Comparison of ENCODE assay signal across 33 cellular contexts in genomic region chr21:22314963-22315362, GRCh38.
"Had no signal": no experiment of that assay in that cellular context is flagged by ENCODE, and none has a peak within 500 bp of the region (broad histone marks: within the 10 kb centered on the region; RNA-seq: fewer than 3 reads in every experiment).

No MANE protein-coding gene starts in this region.

- DNase-seq: activated effector memory CD4-positive, alpha-beta T cell treated with anti-CD3 and anti-CD28 coated beads, Interleukin-2, amount 50 U/mL, for 16 hours; activated effector memory CD4-positive, alpha-beta T cell treated with Interleukin-2 at 50 U/mL for 16 hours; activated gamma-delta T cell; activated gamma-delta T cell treated with Interleukin-2 at 50 U/mL for 16 hours; activated naive CD4-positive, alpha-beta T cell; activated naive CD4-positive, alpha-beta T cell treated with anti-CD3 and anti-CD28 coated beads for 36 hours; activated naive CD4-positive, alpha-beta T cell treated with anti-CD3 and anti-CD28 coated beads, Interleukin-2, amount 10 ng/mL, durations not matched to agents 7 days and 5 days; activated naive CD4-positive, alpha-beta T cell treated with anti-CD3 and anti-CD28 coated beads, Interleukin-2, amount 50 U/mL, for 16 hours; activated naive CD4-positive, alpha-beta T cell treated with Interleukin-2 at 50 U/mL for 16 hours; activated naive CD8-positive, alpha-beta T cell treated with anti-CD3 and anti-CD28 coated beads for 36 hours; activated naive CD8-positive, alpha-beta T cell treated with anti-CD3 and anti-CD28 coated beads, Interleukin-2, amount 10 ng/mL, durations not matched to agents 7 days and 5 days; activated naive CD8-positive, alpha-beta T cell treated with anti-CD3 and anti-CD28 coated beads, Interleukin-2, amount 50 U/mL, for 24 hours; activated T-cell treated with anti-CD3 and anti-CD28 coated beads, Interleukin-2, amount 50 U/mL, for 24 hours; activated T-cell treated with anti-CD3 and anti-CD28 coated beads, Interleukin-2, amount 50 U/mL, for 4 hours; activated T-cell treated with anti-CD3 and anti-CD28 coated beads, Interleukin-2, amount 50 U/mL, for 48 hours; activated T-cell treated with anti-CD3 and anti-CD28 coated beads, Interleukin-2, amount 50 U/mL, for 72 hours; adrenal gland; amniotic stem cell; amygdala; anterior cingulate cortex; aorta; body of pancreas; brain microvascular endothelial cell; caudate nucleus; central memory CD4-positive, alpha-beta T cell; cerebellar nuclear complex had no signal

- H3K27me3 ChIP-seq: adrenal gland, ascending aorta, body of pancreas, brain microvascular endothelial cell, breast epithelium, cardiac muscle cell had no signal

- H3K4me1 ChIP-seq: adrenal gland, ascending aorta, body of pancreas, breast epithelium had no signal

- H3K27ac ChIP-seq: adrenal gland, ascending aorta, body of pancreas, brain microvascular endothelial cell, breast epithelium, cardiac muscle cell had no signal

- FAIRE-seq: astrocyte, bronchial epithelial cell had no signal

- H3K9me3 ChIP-seq: adrenal gland, ascending aorta, body of pancreas had no signal

- H3K36me3 ChIP-seq: adrenal gland, ascending aorta, brain microvascular endothelial cell, breast epithelium, cardiac muscle cell had no signal

- H3K4me3 ChIP-seq: adrenal gland, ascending aorta, body of pancreas, breast epithelium, cardiac muscle cell had no signal

- ATAC-seq: activated naive CD4-positive, alpha-beta T cell treated with anti-CD3 and anti-CD28 coated beads, Interleukin-2, amount 50 U/mL, for 72 hours; activated naive CD8-positive, alpha-beta T cell treated with anti-CD3 and anti-CD28 coated beads, Interleukin-2, amount 50 U/mL, for 24 hours; activated T-cell treated with anti-CD3 and anti-CD28 coated beads, Interleukin-2, amount 50 U/mL, for 4 hours; activated T-cell treated with anti-CD3 and anti-CD28 coated beads, Interleukin-2, amount 50 U/mL, for 72 hours; activated T-helper 17 cell treated with anti-CD3 and anti-CD28 coated beads, Interleukin-2, amount 50 U/mL, for 72 hours; body of pancreas had no signal
